ENCODE assay signal across 1 cellular context in the genomic region with DNA sequence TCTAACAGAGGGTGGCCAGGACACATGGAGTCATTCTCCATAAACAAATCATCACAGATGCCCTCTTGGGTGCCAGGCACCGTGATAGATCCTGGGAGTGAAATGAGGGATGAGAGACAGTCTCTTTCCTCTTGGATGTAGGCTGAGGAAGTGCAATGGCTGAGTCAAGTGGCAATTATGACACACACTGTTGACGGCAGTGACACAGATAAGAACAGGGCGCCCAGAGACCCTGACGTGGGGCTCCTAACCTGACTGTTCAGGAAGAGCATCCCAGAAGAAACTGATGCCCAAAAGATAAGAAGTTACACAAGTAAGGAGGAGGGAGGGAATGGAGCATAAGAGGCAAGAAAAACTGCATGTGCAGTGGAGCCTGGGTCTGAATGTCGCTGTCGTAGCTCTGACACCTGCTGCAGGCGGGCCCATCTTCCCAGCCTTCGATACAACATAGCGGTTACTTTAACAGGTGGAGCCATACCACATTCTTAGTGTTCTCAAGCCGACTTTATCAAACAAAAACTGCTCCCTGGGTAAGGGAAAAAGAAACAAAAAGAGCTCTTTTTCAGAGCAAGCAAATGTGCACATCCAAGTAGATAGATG.
TF ChIP-seq lines count a peak whose summit lies in the region.

No MANE protein-coding gene starts in this region.

TF ChIP-seq in K562, 482 proteins besides CTCF, POLR2A, EP300 and RAD21 (continued from another document):
- TF ChIP-seq CBX5 (IDR thresholded peaks at IDR 0.05; ENCODE audit: borderline replicate concordance, low read depth) (peak; percentile 22; the same call in 1 of the 2 replicates), ZFP30 (CRISPR knock-in tag; IDR thresholded peaks at IDR 0.05; ENCODE audit: borderline replicate concordance) (no peak)
TF ChIP-seq in K562: peak in this region for 48.
